8 cellular contexts compared by ENCODE assay signal in genomic region chr11:59550842-59551650, GRCh38. TPM values are rescaled to one million over a fixed set of nuclear protein-coding genes. Genes with fewer than 3 reads are reported as not detected.
DNase-seq lines count a peak whose midpoint lies in the region; ATAC-seq and TF ChIP-seq lines count a peak whose summit lies in the region.

No MANE protein-coding gene starts in this region.

- TF ChIP-seq CTCF in CD8-positive, alpha-beta T cell (IDR thresholded peaks at IDR 0.05) = no peak
- no peak for TF ChIP-seq CTCF in Peyer's patch (IDR thresholded peaks at IDR 0.05)
- TF ChIP-seq CTCF in fibroblast of mammary gland (conservative IDR thresholded peaks at IDR 0.05; ENCODE audit: control insufficient read depth, insufficient read depth, low read depth, low read length) = no peak

- ATAC-seq in CD8-positive, alpha-beta T cell = peak; percentile 61
- ATAC-seq in GM21528 (IDR thresholded peaks at IDR 0.05; ENCODE audit: low FRiP score, unreplicated experiment) = peak; percentile 48
- peak; percentile 66 to 76 for ATAC-seq in natural killer cell treated with Interleukin-12 subunit alpha and Interleukin-12 subunit beta and Interleukin-15 and Interleukin-18, amount 100 ng/mL, for 72 hours

- no peaks in the 10 kb centered on the region for H3K9me3 ChIP-seq in CD8-positive, alpha-beta T cell (ENCODE audit: low read length)
- no peaks in the 10 kb centered on the region for H3K9me3 ChIP-seq in Peyer's patch

- no peak for TF ChIP-seq POLR2A in Peyer's patch (IDR thresholded peaks at IDR 0.05)

- H3K27me3 Mint-ChIP-seq in CD8-positive, alpha-beta T cell (ENCODE audit: low read depth) = no peaks in the 10 kb centered on the region
- H3K27me3 Mint-ChIP-seq in natural killer cell treated with Interleukin-12 subunit alpha and Interleukin-12 subunit beta and Interleukin-15 and Interleukin-18, amount 100 ng/mL, for 72 hours = peaks cover 4 to 6% of the 10 kb centered on the region in 2 donors

- peaks cover 6% of the 10 kb centered on the region for H3K36me3 Mint-ChIP-seq in CD8-positive, alpha-beta T cell
- no peaks in the 10 kb centered on the region for H3K36me3 Mint-ChIP-seq in natural killer cell treated with Interleukin-12 subunit alpha and Interleukin-12 subunit beta and Interleukin-15 and Interleukin-18, amount 100 ng/mL, for 72 hours

- POLR2A ChIA-PET in CD8-positive, alpha-beta T cell (lab: Charles Lee) = interaction anchor here (1.0 to 4.0 kb wide), 5 partner anchors 9 to 118 kb away, joined by 3 to 21 read pairs (median 13); partner anchors contain the start of genes OSBP and PATL1

- H3K27ac ChIP-seq in CD8-positive, alpha-beta T cell (ENCODE audit: low read depth, low read length) = peak overlapping the region; percentile 36
- peak overlapping the region; percentile 16 to 86 (median 78) for H3K27ac ChIP-seq in Peyer's patch

- H3K36me3 ChIP-seq in CD8-positive, alpha-beta T cell (ENCODE audit: insufficient read depth, low read length) = no peaks in the 10 kb centered on the region
- no peaks in the 10 kb centered on the region for H3K36me3 ChIP-seq in Peyer's patch

- no peaks in the 10 kb centered on the region for H3K9me3 Mint-ChIP-seq in CD8-positive, alpha-beta T cell
- no peaks in the 10 kb centered on the region for H3K9me3 Mint-ChIP-seq in natural killer cell treated with Interleukin-12 subunit alpha and Interleukin-12 subunit beta and Interleukin-15 and Interleukin-18, amount 100 ng/mL, for 72 hours

- peak overlapping the region; percentile 87 for H3K27ac Mint-ChIP-seq in CD8-positive, alpha-beta T cell
- peak overlapping the region; percentile 94 to 95 for H3K27ac Mint-ChIP-seq in natural killer cell treated with Interleukin-12 subunit alpha and Interleukin-12 subunit beta and Interleukin-15 and Interleukin-18, amount 100 ng/mL, for 72 hours

- CTCF ChIA-PET in CD8-positive, alpha-beta T cell (lab: Charles Lee) = interaction anchor here (0.6 to 1.3 kb wide), 3 partner anchors 10 to 15 kb away, joined by 3 read pairs; no protein-coding TSS in a partner anchor

- DNase-seq in CD8-positive, alpha-beta T cell = peak; percentile 61 to 83 (median 77)
- DNase-seq in KBM-7 = peak; percentile 92
- DNase-seq in Peyer's patch = peak; percentile 61 to 84 (median 68)
- DNase-seq in activated T-cell treated with anti-CD3 and anti-CD28 coated beads, Interleukin-2, amount 50 U/mL, for 48 hours = peak; percentile 89 to 92
- peak; percentile 95 for DNase-seq in fibroblast of mammary gland (ENCODE audit: low read depth)
- DNase-seq in natural killer cell treated with Interleukin-12 subunit alpha and Interleukin-12 subunit beta and Interleukin-15 and Interleukin-18, amount 100 ng/mL, for 72 hours (ENCODE audit: low spot score) = peak; percentile 76
- DNase-seq in stimulated activated naive CD4-positive, alpha-beta T cell treated with Interleukin-2 at 50 U/mL for 16 hours (lab: John Stamatoyannopoulos, UW) = peak; percentile 74

- in situ Hi-C loops in KBM-7 (cut with MboI; ENCODE audit: low pct_unique_long_range_greater_than_20kb, low sequenced_read_pairs) = no loop called here

- peak overlapping the region; percentile 67 for H3K4me3 ChIP-seq in CD8-positive, alpha-beta T cell (ENCODE audit: low read depth, low read length)
- H3K4me3 ChIP-seq in Peyer's patch (peak overlapping the region; percentile 39 to 67 (median 57)), fibroblast of mammary gland (ENCODE audit: control insufficient read depth, low read depth, low read length) (peak overlapping the region; percentile 79)

- H3K4me1 Mint-ChIP-seq in CD8-positive, alpha-beta T cell (ENCODE audit: low read depth) = peaks cover 29% of the 10 kb centered on the region
- H3K4me1 Mint-ChIP-seq in natural killer cell treated with Interleukin-12 subunit alpha and Interleukin-12 subunit beta and Interleukin-15 and Interleukin-18, amount 100 ng/mL, for 72 hours (ENCODE audit: low read depth in 2 of 2) = peaks cover 29 to 30% of the 10 kb centered on the region in 2 donors

- intact Hi-C loops in CD8-positive, alpha-beta T cell (cut with DNase I, micrococcal nuclease) = loop anchor here (1.0 to 10.0 kb wide), 11 partner anchors 9 to 1886 kb away; partner anchors contain the start of genes FAM111A (in 2 of the 2), OSBP (in 1 of the 2), PATL1 (in 1 of the 2) and SELENOH (in 1 of the 2)

- peaks cover 17% of the 10 kb centered on the region for H3K4me1 ChIP-seq in CD8-positive, alpha-beta T cell (ENCODE audit: insufficient read depth, low read length)
- H3K4me1 ChIP-seq in Peyer's patch = no peaks in the 10 kb centered on the region

- H3K27me3 ChIP-seq in CD8-positive, alpha-beta T cell (ENCODE audit: insufficient read depth, low read length) = no peaks in the 10 kb centered on the region
- no peaks in the 10 kb centered on the region for H3K27me3 ChIP-seq in Peyer's patch

- H3K4me3 Mint-ChIP-seq in CD8-positive, alpha-beta T cell = peak overlapping the region; percentile 77
- H3K4me3 Mint-ChIP-seq in natural killer cell treated with Interleukin-12 subunit alpha and Interleukin-12 subunit beta and Interleukin-15 and Interleukin-18, amount 100 ng/mL, for 72 hours = peak overlapping the region; percentile 87

RNA-seq across cellular contexts. Expression of gene OR4D9, which starts 39.7 kb away (rescaled TPM):
- not detected for total RNA-seq in CD8-positive, alpha-beta T cell
- not detected for total RNA-seq in Peyer's patch
- not detected for total RNA-seq in natural killer cell treated with Interleukin-12 subunit alpha and Interleukin-12 subunit beta and Interleukin-15 and Interleukin-18, amount 100 ng/mL, for 72 hours

RNA-seq across cellular contexts. Expression of gene OR4D11, which starts 47.7 kb away (rescaled TPM):
- not detected for total RNA-seq in CD8-positive, alpha-beta T cell
- total RNA-seq in Peyer's patch = not detected
- not detected for total RNA-seq in natural killer cell treated with Interleukin-12 subunit alpha and Interleukin-12 subunit beta and Interleukin-15 and Interleukin-18, amount 100 ng/mL, for 72 hours

Comparison
In these comparisons a context has a peak if more than half of its experiments do, and no peak if none do; other contexts are left out.
1. Peak in every context shown above with its lines: DNase-seq, ATAC-seq, H3K4me3 ChIP-seq and H3K27ac ChIP-seq.